Comparison of ENCODE assay signal across 8 cellular contexts in the genomic region with DNA sequence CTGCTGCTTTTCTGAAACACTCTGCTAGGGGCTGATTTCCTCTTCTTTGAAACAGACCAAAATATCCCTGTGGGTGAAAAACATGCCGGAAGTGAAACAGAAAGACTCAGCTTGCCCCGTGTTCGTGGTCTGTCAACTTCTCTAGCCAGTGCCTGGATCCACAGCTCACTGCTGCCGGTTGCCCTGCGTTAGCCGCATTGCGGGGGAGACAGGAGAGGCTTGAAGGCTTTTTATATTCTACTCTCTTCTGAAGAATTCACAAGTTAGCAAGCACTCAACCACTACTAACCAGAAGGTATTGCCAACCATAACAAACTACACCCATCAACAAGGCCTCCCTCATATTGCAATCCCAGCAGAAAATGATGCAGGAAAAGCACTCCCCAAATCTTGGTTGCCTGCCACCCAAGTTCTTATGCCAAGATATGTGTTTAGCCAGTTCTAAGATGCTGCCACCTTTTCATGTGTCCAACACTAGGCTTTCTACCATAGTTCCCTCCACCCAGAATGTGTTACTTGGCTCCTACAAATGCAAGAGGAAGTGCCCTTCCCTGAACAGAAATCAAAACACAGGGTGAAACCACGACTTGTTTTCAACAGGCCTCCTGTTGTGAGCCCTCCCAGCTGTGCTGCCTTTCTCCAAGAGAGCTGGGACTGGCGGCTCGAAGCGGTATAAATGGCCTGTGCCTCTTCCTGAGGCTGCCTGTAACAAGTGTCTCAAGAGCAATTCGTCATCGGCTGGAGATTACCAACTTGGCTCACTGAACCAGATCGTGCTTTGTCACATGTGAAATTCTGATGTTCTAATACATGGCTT.
DNase-seq lines count a peak whose midpoint lies in the region; ATAC-seq and TF ChIP-seq lines count a peak whose summit lies in the region.

No MANE protein-coding gene starts in this region.

- TF ChIP-seq CTCF in cardiac muscle cell (IDR thresholded peaks at IDR 0.05; ENCODE audit: low read depth, low read length) (no peak), vagina (IDR thresholded peaks at IDR 0.05) (no peak)

- H3K9me3 ChIP-seq in cardiac muscle cell (ENCODE audit: low read depth) (no peaks in the 10 kb centered on the region), vagina (no peaks in the 10 kb centered on the region)

- no peaks in the 10 kb centered on the region for H3K36me3 ChIP-seq in cardiac muscle cell
- H3K36me3 ChIP-seq in vagina: no peaks in the 10 kb centered on the region

- no peak for TF ChIP-seq POLR2A in vagina (IDR thresholded peaks at IDR 0.05)

- peak overlapping the region; percentile 90 for H3K27ac Mint-ChIP-seq in activated naive CD4-positive, alpha-beta T cell treated with anti-CD3 and anti-CD28 coated beads, Interleukin-2, amount 50 U/mL, for 24 hours

- H3K36me3 Mint-ChIP-seq in activated naive CD4-positive, alpha-beta T cell treated with anti-CD3 and anti-CD28 coated beads, Interleukin-2, amount 50 U/mL, for 24 hours: peaks cover 3% of the 10 kb centered on the region

- H3K4me3 ChIP-seq in cardiac muscle cell (no peak overlapping the region), vagina (no peak overlapping the region)

- peaks cover 6% of the 10 kb centered on the region for H3K9me3 Mint-ChIP-seq in activated naive CD4-positive, alpha-beta T cell treated with anti-CD3 and anti-CD28 coated beads, Interleukin-2, amount 50 U/mL, for 24 hours

- H3K27me3 ChIP-seq in cardiac muscle cell (no peaks in the 10 kb centered on the region), vagina (no peaks in the 10 kb centered on the region)

- peaks cover 14% of the 10 kb centered on the region for H3K4me1 ChIP-seq in cardiac muscle cell (ENCODE audit: low read depth)
- H3K4me1 ChIP-seq in vagina: peaks cover 30% of the 10 kb centered on the region

- H3K4me1 Mint-ChIP-seq in activated naive CD4-positive, alpha-beta T cell treated with anti-CD3 and anti-CD28 coated beads, Interleukin-2, amount 50 U/mL, for 24 hours: peaks cover 58% of the 10 kb centered on the region

- DNase-seq in AG08396 (ENCODE audit: low spot score) (peak; percentile 59), GM19238 (ENCODE audit: insufficient read length, low spot score) (peak; percentile 57), RPMI8226 (peak; percentile 94), cardiac muscle cell (ENCODE audit: low read depth in 1 of 2, low spot score in 1 of 2) (peak; percentile 88 to 94), sciatic nerve (ENCODE audit: low spot score) (peak; percentile 78), vagina (ENCODE audit: extremely low spot score in 2 of 2) (no peak)

- ATAC-seq in HG03342 (IDR thresholded peaks at IDR 0.05; ENCODE audit: unreplicated experiment) (peak; percentile 92), sciatic nerve (peak; percentile 92)

- no peaks in the 10 kb centered on the region for H3K27me3 Mint-ChIP-seq in activated naive CD4-positive, alpha-beta T cell treated with anti-CD3 and anti-CD28 coated beads, Interleukin-2, amount 50 U/mL, for 24 hours

- intact Hi-C loops in sciatic nerve (cut with DNase I): loop anchor here (10.0 kb wide), 1 partner anchor 122 kb away; no protein-coding TSS in a partner anchor
- intact Hi-C loops in vagina (cut with DNase I): loop anchor here (10.0 kb wide), 1 partner anchor 198 kb away; no protein-coding TSS in a partner anchor

- H3K27ac ChIP-seq in cardiac muscle cell: peak overlapping the region; percentile 61
- peak overlapping the region; percentile 59 for H3K27ac ChIP-seq in vagina

- peak overlapping the region; percentile 79 for H3K4me3 Mint-ChIP-seq in activated naive CD4-positive, alpha-beta T cell treated with anti-CD3 and anti-CD28 coated beads, Interleukin-2, amount 50 U/mL, for 24 hours

Comparison
In these comparisons a context has a peak if more than half of its experiments do, and no peak if none do; other contexts are left out.
1. DNase-seq: peak in AG08396 (single experiment), GM19238 (single experiment), RPMI8226 (single experiment), cardiac muscle cell (2 of 2) and sciatic nerve (single experiment); none in vagina (0 of 2).